ENCODE assay signal across 4 cellular contexts in genomic region chr2:27554451-27554850, GRCh38. TPM values are rescaled to one million over a fixed set of nuclear protein-coding genes. Genes with fewer than 3 reads are reported as not detected.
"Had no signal": no experiment of that assay in that cellular context is flagged by ENCODE, and none has a peak within 500 bp of the region (broad histone marks: within the 10 kb centered on the region; RNA-seq: fewer than 3 reads in every experiment).

No MANE protein-coding gene starts in this region.

RNA-seq across cellular contexts. Expression of gene ZNF512, which starts 28.4 kb away (rescaled TPM):
- total RNA-seq: PC-3 had no signal

RNA-seq across cellular contexts. Expression of gene GCKR, which starts 57.8 kb away (rescaled TPM):
- total RNA-seq: M059J, PC-3, Right ventricle myocardium superior, SJSA1 had no signal
